8 cellular contexts compared by ENCODE assay signal in genomic region chr5:127562252-127562651, GRCh38.
DNase-seq lines count a peak whose midpoint lies in the region; ATAC-seq and TF ChIP-seq lines count a peak whose summit lies in the region.

No MANE protein-coding gene starts in this region.

- DNase-seq in NCI-H748 (lab: John Stamatoyannopoulos, UW; ENCODE audit: unreplicated experiment) (peak; percentile 54), NCI-H748 treated with DMSO at 0.1 percent for 48 hours (lab: John Stamatoyannopoulos, UW) (no peak), NCI-H69 (lab: John Stamatoyannopoulos, UW) (peak; percentile 57), fibroblast of mammary gland (ENCODE audit: low read depth) (peak; percentile 41), superior temporal gyrus (ENCODE audit: extremely low spot score) (peak; percentile 63), NCI-H1930 (lab: John Stamatoyannopoulos, UW) (no peak)
- DNase-seq in activated CD4-positive, alpha-beta T cell treated with anti-CD3 and anti-CD28 coated beads for 4 hours = no peak

- no peak overlapping the region for H3K4me3 ChIP-seq in fibroblast of mammary gland (ENCODE audit: control insufficient read depth, low read depth, low read length)

- TF ChIP-seq CTCF in fibroblast of mammary gland (conservative IDR thresholded peaks at IDR 0.05; ENCODE audit: control insufficient read depth, insufficient read depth, low read depth, low read length) = peak; percentile 49

- ATAC-seq in HG02884 (IDR thresholded peaks at IDR 0.05; ENCODE audit: unreplicated experiment) = no peak

Comparison
In these comparisons a context has a peak if more than half of its experiments do, and no peak if none do; other contexts are left out.
1. DNase-seq: peak in NCI-H748 (single experiment), NCI-H69 (single experiment), fibroblast of mammary gland (single experiment) and superior temporal gyrus (single experiment); none in NCI-H748 treated with DMSO at 0.1 percent for 48 hours (single experiment), activated CD4-positive, alpha-beta T cell treated with anti-CD3 and anti-CD28 coated beads for 4 hours (0 of 2) and NCI-H1930 (0 of 2).